ENCODE assay signal across 16 cellular contexts in the genomic region with DNA sequence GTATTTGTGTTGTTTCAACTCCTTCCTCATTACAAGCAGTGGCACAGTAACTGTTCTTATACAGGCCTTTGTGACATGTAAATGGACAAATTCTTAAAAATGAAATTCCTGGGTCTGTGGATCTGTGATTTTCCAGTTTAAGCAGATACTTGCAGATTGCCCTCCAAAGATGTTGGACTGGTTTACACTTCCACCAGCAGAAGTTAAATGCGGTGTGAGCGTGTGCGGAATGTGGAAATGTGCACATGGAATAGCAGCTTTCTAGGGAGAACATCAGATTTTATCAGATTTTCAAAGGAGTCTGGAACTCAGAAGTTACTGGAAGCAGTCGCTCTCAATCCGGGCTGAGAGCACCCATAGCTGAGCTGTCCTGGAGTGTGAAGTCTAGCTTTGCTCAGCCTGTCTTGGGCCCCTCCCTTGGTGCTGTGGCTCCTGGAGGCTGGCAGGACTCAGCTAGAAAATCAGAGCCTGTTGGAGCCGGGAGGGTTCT.
"Had no signal": no experiment of that assay in that cellular context is flagged by ENCODE, and none has a peak within 500 bp of the region (broad histone marks: within the 10 kb centered on the region; RNA-seq: fewer than 3 reads in every experiment).

No MANE protein-coding gene starts in this region.

- H3K27ac ChIP-seq: epithelial cell of prostate, hepatocyte, right lobe of liver, thyroid gland had no signal

- H3K36me3 ChIP-seq: thyroid gland had no signal

- DNase-seq: activated CD4-positive, alpha-beta T cell treated with anti-CD3 and anti-CD28 coated beads for 4 hours; activated CD8-positive, alpha-beta T cell treated with anti-CD3 and anti-CD28 coated beads for 36 hours; activated effector memory CD4-positive, alpha-beta T cell treated with Interleukin-2 at 50 U/mL for 16 hours; activated naive CD4-positive, alpha-beta T cell treated with anti-CD3 and anti-CD28 coated beads, Interleukin-2, amount 50 U/mL, for 16 hours; activated T-cell treated with anti-CD3 and anti-CD28 coated beads, Interleukin-2, amount 50 U/mL, for 4 hours; dermis blood vessel endothelial cell; mesendoderm; occipital lobe; right lobe of liver; stimulated activated CD4-positive, alpha-beta T cell treated with anti-CD3 and anti-CD28 coated beads, Interleukin-12 subunit alpha, Interleukin-12 subunit beta, amount 100 ng/mL, for 4 hours; stimulated activated CD4-positive, alpha-beta T cell treated with anti-CD3 and anti-CD28 coated beads, Interleukin-2, amount 100 ng/mL, for 24 hours; T-helper 17 cell; thyroid gland had no signal

- H3K27me3 ChIP-seq: hepatocyte, right lobe of liver, thyroid gland had no signal

- H3K9me3 ChIP-seq: right lobe of liver, thyroid gland had no signal

- ATAC-seq: natural killer cell treated with Interleukin-12 subunit alpha and Interleukin-12 subunit beta and Interleukin-15 and Interleukin-18, amount 100 ng/mL, for 72 hours had no signal

- H3K4me3 ChIP-seq: hepatocyte, right lobe of liver, thyroid gland had no signal

- H3K4me1 ChIP-seq: right lobe of liver, thyroid gland had no signal
